In the genomic region with DNA sequence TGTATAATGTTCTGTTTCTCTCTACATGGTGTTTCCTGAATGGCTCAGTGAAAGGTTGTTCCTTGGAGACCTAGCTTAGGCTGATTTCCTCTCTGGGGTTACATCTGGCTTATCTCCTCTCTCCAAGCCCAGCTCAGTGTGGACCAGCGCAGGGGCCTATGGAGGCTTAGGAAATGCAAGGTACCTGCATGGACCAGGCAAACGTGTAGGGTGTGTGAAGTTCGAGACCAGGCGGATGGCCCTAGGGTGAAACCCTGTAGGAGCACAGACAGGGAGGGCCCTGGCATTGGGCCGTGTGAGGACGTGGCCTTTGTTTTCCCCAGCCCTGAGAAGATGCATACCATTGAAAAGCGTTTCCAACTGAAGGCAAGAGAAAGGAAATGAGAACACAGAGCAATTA, we compare ENCODE assay signal across 2 cellular contexts.
TF ChIP-seq lines count a peak whose summit lies in the region.

No MANE protein-coding gene starts in this region.

TF ChIP-seq in GM23338, 12 proteins besides CTCF, POLR2A, EP300 and RAD21 (continued from another document):
- TF ChIP-seq JUNB (IDR thresholded peaks at IDR 0.05; ENCODE audit: unreplicated experiment) (no peak), NANOG (IDR thresholded peaks at IDR 0.05; ENCODE audit: borderline replicate concordance) (no peak), POLR2AphosphoS5 (IDR thresholded peaks at IDR 0.05; ENCODE audit: low read depth) (no peak), EZH2 (IDR thresholded peaks at IDR 0.05; ENCODE audit: low read depth, unreplicated experiment) (no peak)
- TF ChIP-seq, protein P1, sequence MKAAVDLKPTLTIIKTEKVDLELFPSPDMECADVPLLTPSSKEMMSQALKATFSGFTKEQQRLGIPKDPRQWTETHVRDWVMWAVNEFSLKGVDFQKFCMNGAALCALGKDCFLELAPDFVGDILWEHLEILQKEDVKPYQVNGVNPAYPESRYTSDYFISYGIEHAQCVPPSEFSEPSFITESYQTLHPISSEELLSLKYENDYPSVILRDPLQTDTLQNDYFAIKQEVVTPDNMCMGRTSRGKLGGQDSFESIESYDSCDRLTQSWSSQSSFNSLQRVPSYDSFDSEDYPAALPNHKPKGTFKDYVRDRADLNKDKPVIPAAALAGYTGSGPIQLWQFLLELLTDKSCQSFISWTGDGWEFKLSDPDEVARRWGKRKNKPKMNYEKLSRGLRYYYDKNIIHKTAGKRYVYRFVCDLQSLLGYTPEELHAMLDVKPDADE (IDR thresholded peaks at IDR 0.05), result no peak
- TF ChIP-seq, protein P2, sequence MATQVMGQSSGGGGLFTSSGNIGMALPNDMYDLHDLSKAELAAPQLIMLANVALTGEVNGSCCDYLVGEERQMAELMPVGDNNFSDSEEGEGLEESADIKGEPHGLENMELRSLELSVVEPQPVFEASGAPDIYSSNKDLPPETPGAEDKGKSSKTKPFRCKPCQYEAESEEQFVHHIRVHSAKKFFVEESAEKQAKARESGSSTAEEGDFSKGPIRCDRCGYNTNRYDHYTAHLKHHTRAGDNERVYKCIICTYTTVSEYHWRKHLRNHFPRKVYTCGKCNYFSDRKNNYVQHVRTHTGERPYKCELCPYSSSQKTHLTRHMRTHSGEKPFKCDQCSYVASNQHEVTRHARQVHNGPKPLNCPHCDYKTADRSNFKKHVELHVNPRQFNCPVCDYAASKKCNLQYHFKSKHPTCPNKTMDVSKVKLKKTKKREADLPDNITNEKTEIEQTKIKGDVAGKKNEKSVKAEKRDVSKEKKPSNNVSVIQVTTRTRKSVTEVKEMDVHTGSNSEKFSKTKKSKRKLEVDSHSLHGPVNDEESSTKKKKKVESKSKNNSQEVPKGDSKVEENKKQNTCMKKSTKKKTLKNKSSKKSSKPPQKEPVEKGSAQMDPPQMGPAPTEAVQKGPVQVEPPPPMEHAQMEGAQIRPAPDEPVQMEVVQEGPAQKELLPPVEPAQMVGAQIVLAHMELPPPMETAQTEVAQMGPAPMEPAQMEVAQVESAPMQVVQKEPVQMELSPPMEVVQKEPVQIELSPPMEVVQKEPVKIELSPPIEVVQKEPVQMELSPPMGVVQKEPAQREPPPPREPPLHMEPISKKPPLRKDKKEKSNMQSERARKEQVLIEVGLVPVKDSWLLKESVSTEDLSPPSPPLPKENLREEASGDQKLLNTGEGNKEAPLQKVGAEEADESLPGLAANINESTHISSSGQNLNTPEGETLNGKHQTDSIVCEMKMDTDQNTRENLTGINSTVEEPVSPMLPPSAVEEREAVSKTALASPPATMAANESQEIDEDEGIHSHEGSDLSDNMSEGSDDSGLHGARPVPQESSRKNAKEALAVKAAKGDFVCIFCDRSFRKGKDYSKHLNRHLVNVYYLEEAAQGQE (IDR thresholded peaks at IDR 0.05; ENCODE audit: unreplicated experiment), result no peak
- TF ChIP-seq, protein P3, sequence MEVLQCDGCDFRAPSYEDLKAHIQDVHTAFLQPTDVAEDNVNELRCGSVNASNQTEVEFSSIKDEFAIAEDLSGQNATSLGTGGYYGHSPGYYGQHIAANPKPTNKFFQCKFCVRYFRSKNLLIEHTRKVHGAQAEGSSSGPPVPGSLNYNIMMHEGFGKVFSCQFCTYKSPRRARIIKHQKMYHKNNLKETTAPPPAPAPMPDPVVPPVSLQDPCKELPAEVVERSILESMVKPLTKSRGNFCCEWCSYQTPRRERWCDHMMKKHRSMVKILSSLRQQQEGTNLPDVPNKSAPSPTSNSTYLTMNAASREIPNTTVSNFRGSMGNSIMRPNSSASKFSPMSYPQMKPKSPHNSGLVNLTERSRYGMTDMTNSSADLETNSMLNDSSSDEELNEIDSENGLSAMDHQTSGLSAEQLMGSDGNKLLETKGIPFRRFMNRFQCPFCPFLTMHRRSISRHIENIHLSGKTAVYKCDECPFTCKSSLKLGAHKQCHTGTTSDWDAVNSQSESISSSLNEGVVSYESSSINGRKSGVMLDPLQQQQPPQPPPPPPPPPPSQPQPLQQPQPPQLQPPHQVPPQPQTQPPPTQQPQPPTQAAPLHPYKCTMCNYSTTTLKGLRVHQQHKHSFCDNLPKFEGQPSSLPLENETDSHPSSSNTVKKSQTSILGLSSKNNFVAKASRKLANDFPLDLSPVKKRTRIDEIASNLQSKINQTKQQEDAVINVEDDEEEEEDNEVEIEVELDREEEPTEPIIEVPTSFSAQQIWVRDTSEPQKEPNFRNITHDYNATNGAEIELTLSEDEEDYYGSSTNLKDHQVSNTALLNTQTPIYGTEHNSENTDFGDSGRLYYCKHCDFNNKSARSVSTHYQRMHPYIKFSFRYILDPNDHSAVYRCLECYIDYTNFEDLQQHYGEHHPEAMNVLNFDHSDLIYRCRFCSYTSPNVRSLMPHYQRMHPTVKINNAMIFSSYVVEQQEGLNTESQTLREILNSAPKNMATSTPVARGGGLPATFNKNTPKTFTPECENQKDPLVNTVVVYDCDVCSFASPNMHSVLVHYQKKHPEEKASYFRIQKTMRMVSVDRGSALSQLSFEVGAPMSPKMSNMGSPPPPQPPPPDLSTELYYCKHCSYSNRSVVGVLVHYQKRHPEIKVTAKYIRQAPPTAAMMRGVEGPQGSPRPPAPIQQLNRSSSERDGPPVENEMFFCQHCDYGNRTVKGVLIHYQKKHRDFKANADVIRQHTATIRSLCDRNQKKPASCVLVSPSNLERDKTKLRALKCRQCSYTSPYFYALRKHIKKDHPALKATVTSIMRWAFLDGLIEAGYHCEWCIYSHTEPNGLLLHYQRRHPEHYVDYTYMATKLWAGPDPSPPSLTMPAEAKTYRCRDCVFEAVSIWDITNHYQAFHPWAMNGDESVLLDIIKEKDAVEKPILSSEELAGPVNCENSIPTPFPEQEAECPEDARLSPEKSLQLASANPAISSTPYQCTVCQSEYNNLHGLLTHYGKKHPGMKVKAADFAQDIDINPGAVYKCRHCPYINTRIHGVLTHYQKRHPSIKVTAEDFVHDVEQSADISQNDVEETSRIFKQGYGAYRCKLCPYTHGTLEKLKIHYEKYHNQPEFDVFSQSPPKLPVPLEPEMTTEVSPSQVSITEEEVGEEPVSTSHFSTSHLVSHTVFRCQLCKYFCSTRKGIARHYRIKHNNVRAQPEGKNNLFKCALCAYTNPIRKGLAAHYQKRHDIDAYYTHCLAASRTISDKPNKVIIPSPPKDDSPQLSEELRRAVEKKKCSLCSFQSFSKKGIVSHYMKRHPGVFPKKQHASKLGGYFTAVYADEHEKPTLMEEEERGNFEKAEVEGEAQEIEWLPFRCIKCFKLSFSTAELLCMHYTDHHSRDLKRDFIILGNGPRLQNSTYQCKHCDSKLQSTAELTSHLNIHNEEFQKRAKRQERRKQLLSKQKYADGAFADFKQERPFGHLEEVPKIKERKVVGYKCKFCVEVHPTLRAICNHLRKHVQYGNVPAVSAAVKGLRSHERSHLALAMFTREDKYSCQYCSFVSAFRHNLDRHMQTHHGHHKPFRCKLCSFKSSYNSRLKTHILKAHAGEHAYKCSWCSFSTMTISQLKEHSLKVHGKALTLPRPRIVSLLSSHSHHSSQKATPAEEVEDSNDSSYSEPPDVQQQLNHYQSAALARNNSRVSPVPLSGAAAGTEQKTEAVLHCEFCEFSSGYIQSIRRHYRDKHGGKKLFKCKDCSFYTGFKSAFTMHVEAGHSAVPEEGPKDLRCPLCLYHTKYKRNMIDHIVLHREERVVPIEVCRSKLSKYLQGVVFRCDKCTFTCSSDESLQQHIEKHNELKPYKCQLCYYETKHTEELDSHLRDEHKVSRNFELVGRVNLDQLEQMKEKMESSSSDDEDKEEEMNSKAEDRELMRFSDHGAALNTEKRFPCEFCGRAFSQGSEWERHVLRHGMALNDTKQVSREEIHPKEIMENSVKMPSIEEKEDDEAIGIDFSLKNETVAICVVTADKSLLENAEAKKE (CRISPR knock-in tag; IDR thresholded peaks at IDR 0.05), result no peak

TF ChIP-seq in H1, 55 proteins besides CTCF, POLR2A, EP300 and RAD21 (continued from another document):
- no peak for TF ChIP-seq RNF2 (IDR thresholded peaks at IDR 0.05; ENCODE audit: borderline replicate concordance, low read depth, low read length, missing control alignments, poor library complexity, severe bottlenecking)
- no peak for TF ChIP-seq CHD2 (IDR thresholded peaks at IDR 0.05; ENCODE audit: low read length)
- TF ChIP-seq, protein P4, sequence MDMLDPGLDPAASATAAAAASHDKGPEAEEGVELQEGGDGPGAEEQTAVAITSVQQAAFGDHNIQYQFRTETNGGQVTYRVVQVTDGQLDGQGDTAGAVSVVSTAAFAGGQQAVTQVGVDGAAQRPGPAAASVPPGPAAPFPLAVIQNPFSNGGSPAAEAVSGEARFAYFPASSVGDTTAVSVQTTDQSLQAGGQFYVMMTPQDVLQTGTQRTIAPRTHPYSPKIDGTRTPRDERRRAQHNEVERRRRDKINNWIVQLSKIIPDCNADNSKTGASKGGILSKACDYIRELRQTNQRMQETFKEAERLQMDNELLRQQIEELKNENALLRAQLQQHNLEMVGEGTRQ (IDR thresholded peaks at IDR 0.05; ENCODE audit: low read length), result no peak
- no peak for TF ChIP-seq GABPA (IDR thresholded peaks at IDR 0.05; ENCODE audit: borderline replicate concordance, insufficient read depth, low read length)
- TF ChIP-seq YY1 (IDR thresholded peaks at IDR 0.05; ENCODE audit: low read depth, low read length), result no peak
- TF ChIP-seq TBP (IDR thresholded peaks at IDR 0.05; ENCODE audit: low read depth, low read length), result no peak
- no peak for TF ChIP-seq TAF1 (IDR thresholded peaks at IDR 0.05; ENCODE audit: low read depth, low read length)
- TF ChIP-seq NRF1 (IDR thresholded peaks at IDR 0.05; ENCODE audit: low read depth, low read length), result no peak
- no peak for TF ChIP-seq CBX5 (IDR thresholded peaks at IDR 0.05; ENCODE audit: low read depth, low read length)
- TF ChIP-seq CEBPB (IDR thresholded peaks at IDR 0.05; ENCODE audit: low read depth, low read length), result no peak
- no peak for TF ChIP-seq JUND (IDR thresholded peaks at IDR 0.05; ENCODE audit: low read length)
- TF ChIP-seq POU5F1 (IDR thresholded peaks at IDR 0.05; ENCODE audit: low read depth, low read length), result no peak
- TF ChIP-seq SIN3A (conservative IDR thresholded peaks at IDR 0.05 in 1 of 2, IDR thresholded peaks at IDR 0.05 in 1 of 2; ENCODE audit: low read depth in 1 of 2, low read length in 2 of 2), result no peak
- no peak for TF ChIP-seq SP1 (IDR thresholded peaks at IDR 0.05; ENCODE audit: low read depth, low read length)
- TF ChIP-seq BRCA1 (IDR thresholded peaks at IDR 0.05; ENCODE audit: low read depth, low read length), result no peak
- TF ChIP-seq TAF7 (optimal IDR thresholded peaks at IDR 0.05; ENCODE audit: borderline replicate concordance, low read depth, low read length), result no peak
- TF ChIP-seq SP4 (IDR thresholded peaks at IDR 0.05; ENCODE audit: low read length), result no peak
